Comparison of ENCODE assay signal across 8 cellular contexts in genomic region chr17:66964083-66964771, GRCh38. TPM values are rescaled to one million over a fixed set of nuclear protein-coding genes. Genes with fewer than 3 reads are reported as not detected.
A peak's percentile ranks its signal among the peaks of the same experiment; 100 is the strongest.
DNase-seq lines count a peak whose midpoint lies in the region; ATAC-seq, FAIRE-seq and TF ChIP-seq lines count a peak whose summit lies in the region.

Gene CACNG4 (plus strand): TSS chr17:66964707. CDS start chr17:66964912, 205 bp downstream.

- H3K4me1 ChIP-seq in GM23248 (ENCODE audit: insufficient read depth) (no peaks in the 10 kb centered on the region), NT2/D1 (ENCODE audit: insufficient read depth, insufficient read length) (peaks cover 21% of the 10 kb centered on the region), esophagus squamous epithelium (peaks cover 17 to 33% (median 17%) of the 10 kb centered on the region in 3 donors), psoas muscle (peaks cover 11% of the 10 kb centered on the region), small intestine (ENCODE audit: control insufficient read depth in 2 of 2, insufficient read depth in 1 of 2, low read depth in 1 of 2, low read length in 1 of 2) (no peaks in the 10 kb centered on the region)

- TF ChIP-seq CTCF in esophagus squamous epithelium (IDR thresholded peaks at IDR 0.05) (no peak), psoas muscle (IDR thresholded peaks at IDR 0.05) (no peak)

- H3K9me2 ChIP-seq in GM23248 (ENCODE audit: insufficient read depth) = no peaks in the 10 kb centered on the region

- in situ Hi-C loops in GM23248 (cut with MboI) = no loop called here

- H3K4me3 ChIP-seq in GM23248 = peak within 1 kb of the TSS; percentile 35; the same call in 1 of the 2 replicates
- peak within 1 kb of the TSS; percentile 77 for H3K4me3 ChIP-seq in NT2/D1 (ENCODE audit: insufficient read length, low read depth)
- peak within 1 kb of the TSS; percentile 22 to 64 (median 42) for H3K4me3 ChIP-seq in esophagus squamous epithelium
- peak within 1 kb of the TSS; percentile 58 for H3K4me3 ChIP-seq in psoas muscle
- H3K4me3 ChIP-seq in small intestine (ENCODE audit: low read depth in 1 of 2, low read length in 2 of 2) = peak within 1 kb of the TSS in 1 of 2 donors; percentile 46

- H3K9ac ChIP-seq in GM23248 (no peak within 1 kb of the TSS), NT2/D1 (ENCODE audit: insufficient read length, low read depth) (peak within 1 kb of the TSS; percentile 84)

- no peak within 1 kb of the TSS for H3K4me2 ChIP-seq in GM23248 (ENCODE audit: unreplicated experiment)

- DNase-seq in GM23248 (no peak), NT2/D1 (ENCODE audit: low read depth, low spot score) (no peak), esophagus squamous epithelium (lab: John Stamatoyannopoulos, UW) (no peak), psoas muscle (no peak), small intestine (no peak), CD1c-positive myeloid dendritic cell (ENCODE audit: extremely low spot score) (no peak)

- intact Hi-C loops in esophagus squamous epithelium (cut with DNase I) = no loop called here
- intact Hi-C loops in psoas muscle (cut with DNase I) = no loop called here

- H3K9me3 ChIP-seq in GM23248 (ENCODE audit: low read depth) (no peaks in the 10 kb centered on the region), NT2/D1 (ENCODE audit: insufficient read depth, low read length) (no peaks in the 10 kb centered on the region), esophagus squamous epithelium (no peaks in the 10 kb centered on the region), psoas muscle (no peaks in the 10 kb centered on the region), small intestine (ENCODE audit: control insufficient read depth, low read depth) (no peaks in the 10 kb centered on the region)

- H3F3A ChIP-seq in GM23248 (ENCODE audit: insufficient read depth) = no peaks in the 10 kb centered on the region

- H3K36me3 ChIP-seq in GM23248 (ENCODE audit: low read depth) (no peaks in the 10 kb centered on the region), NT2/D1 (ENCODE audit: insufficient read depth, insufficient read length, low read length) (peaks cover 22% of the 10 kb centered on the region), esophagus squamous epithelium (no peaks in the 10 kb centered on the region), psoas muscle (ENCODE audit: insufficient read depth in 1 of 2, low read depth in 1 of 2) (no peaks in the 10 kb centered on the region), small intestine (ENCODE audit: control insufficient read depth in 2 of 2, insufficient read depth in 2 of 2, low read length in 2 of 2) (no peaks in the 10 kb centered on the region)

- ATAC-seq in psoas muscle (no peak), GM21619 (IDR thresholded peaks at IDR 0.05; ENCODE audit: unreplicated experiment) (no peak)
- ATAC-seq in activated CD4-positive, CD25-positive, alpha-beta regulatory T cell treated with anti-CD3 and anti-CD28 coated beads, Interleukin-2, amount 50 U/mL, for 24 hours = no peak

- H3K27me3 ChIP-seq in GM23248 (replicated peaks; ENCODE audit: insufficient read depth) = peaks cover 74% of the 10 kb centered on the region
- peaks cover 38% of the 10 kb centered on the region for H3K27me3 ChIP-seq in NT2/D1 (ENCODE audit: insufficient read depth, insufficient read length)
- H3K27me3 ChIP-seq in esophagus squamous epithelium = peaks cover 9 to 92% (median 14%) of the 10 kb centered on the region in 4 donors
- peaks cover 0 to 46% (median 17%) of the 10 kb centered on the region in 3 donors for H3K27me3 ChIP-seq in psoas muscle (ENCODE audit: insufficient read depth in 3 of 3, low read length in 2 of 3)
- peaks cover 3 to 45% of the 10 kb centered on the region in 2 donors for H3K27me3 ChIP-seq in small intestine (ENCODE audit: control insufficient read depth in 2 of 2, insufficient read depth in 2 of 2, low read length in 2 of 2)

- H2AFZ ChIP-seq in GM23248 = no peak within 1 kb of the TSS

- H3K79me2 ChIP-seq in GM23248 (ENCODE audit: insufficient read depth) = no peaks in the 10 kb centered on the region

- 4 to 5% methylated on average over 10 to 31 of the region's 68 CpGs for WGBS in GM23248 (ENCODE audit: low coverage in 1 of 2, low lambda C conversion rate in 2 of 2, missing lambda C conversion rate in 2 of 2), 2 experiments
- 0 to 3% methylated on average over 1 to 11 of the region's 68 CpGs for WGBS in esophagus squamous epithelium, 2 donors
- WGBS in psoas muscle, 3 donors = 5 to 22% (median 9%) methylated on average over 12 to 61 of the region's 68 CpGs
- 2 to 5% (median 3%) methylated on average over 10 to 66 of the region's 68 CpGs for WGBS in small intestine, 3 donors

- no peak within 1 kb of the TSS for H3K27ac ChIP-seq in GM23248
- no peak within 1 kb of the TSS for H3K27ac ChIP-seq in esophagus squamous epithelium
- H3K27ac ChIP-seq in psoas muscle = no peak within 1 kb of the TSS
- no peak within 1 kb of the TSS for H3K27ac ChIP-seq in small intestine (ENCODE audit: low read depth in 1 of 2, low read length in 1 of 2)

- no peak for FAIRE-seq in small intestine (lab: Jason Lieb, UNC)

- H4K20me1 ChIP-seq in GM23248 (ENCODE audit: insufficient read depth) = no peaks in the 10 kb centered on the region

- TF ChIP-seq POLR2A in esophagus squamous epithelium (IDR thresholded peaks at IDR 0.05) = no peak

RNA-seq across cellular contexts. Expression of gene CACNG4, which starts in this region (rescaled TPM):
- not detected in 2 replicates for total RNA-seq in GM23248 (2014; rRNA removed; shearing (Covaris generic))
- polyA plus RNA-seq in GM23248 (2016; fragmentation: Nextera tagmentation; extraction: Ambion mirVana) (not detected in 2 replicates), psoas muscle (under 1 TPM in 1 of 3 donors, not detected in 2; 0.03 TPM), small intestine (under 1 TPM in 2 of 3 donors, not detected in 1; 0.27 to 0.51 TPM)
- total RNA-seq in esophagus squamous epithelium (under 1 TPM in 3 of 4 donors, not detected in 1; 0.08 to 0.38 (median 0.31) TPM), psoas muscle (not detected)
